ENCODE assay signal across 24 cellular contexts in genomic region chr7:94173436-94173835, GRCh38.
"Had no signal": no experiment of that assay in that cellular context is flagged by ENCODE, and none has a peak within 500 bp of the region (broad histone marks: within the 10 kb centered on the region; RNA-seq: fewer than 3 reads in every experiment).

No MANE protein-coding gene starts in this region.

- H3K9ac ChIP-seq: SK-N-SH had no signal

- DNase-seq: Karpas-422; KG1; MG63; NCI-H1092; NCI-H1105 treated with DMSO at 0.1 percent for 48 hours; NCI-H1417 treated with DMSO at 0.1 percent for 48 hours; NCI-H1694; NCI-H187 treated with DMSO at 0.1 percent for 48 hours; NCI-H2029 treated with DMSO at 0.1 percent for 48 hours; NCI-H2107; NCI-H2171 treated with DMSO at 0.1 percent for 48 hours; NCI-H345; NCI-H446 treated with DMSO at 0.1 percent for 48 hours; NCI-H510A treated with DMSO at 0.1 percent for 48 hours; NCI-H526; NCI-H748 treated with DMSO at 0.1 percent for 48 hours; NK-92 treated with Interleukin-12 subunit alpha and Interleukin-12 subunit beta, amount 100 ng/mL, for 24 hours; PC-3; SHP77; SK-N-SH; SW 1271; T-cell had no signal

- H3K27me3 ChIP-seq: MG63 had no signal

- H3K27ac ChIP-seq: RWPE1 had no signal

- H3K9me3 ChIP-seq: MG63, SK-N-SH had no signal

- H3K36me3 ChIP-seq: MG63 had no signal

- H3K4me2 ChIP-seq: SK-N-SH had no signal

- ATAC-seq: Panc1, PC-3, T-cell had no signal

- H3K4me3 ChIP-seq: MG63 had no signal
